1 cellular context compared by ENCODE assay signal in genomic region chr1:99965646-99966375, GRCh38.
TF ChIP-seq lines count a peak whose summit lies in the region.

No MANE protein-coding gene starts in this region.

TF ChIP-seq in SK-N-SH treated with all-trans-retinoic acid at 6 μM for 48 hours, 23 proteins besides CTCF, POLR2A, EP300 and RAD21 (continued from another document):
- TF ChIP-seq TSHZ2 (CRISPR knock-in tag; IDR thresholded peaks at IDR 0.05) (no peak), PATZ1 (CRISPR knock-in tag; IDR thresholded peaks at IDR 0.05; ENCODE audit: borderline replicate concordance) (no peak), BACH2 (CRISPR knock-in tag; IDR thresholded peaks at IDR 0.05; ENCODE audit: borderline replicate concordance) (no peak), ESRRG (CRISPR knock-in tag; IDR thresholded peaks at IDR 0.05) (no peak), SNAI2 (CRISPR knock-in tag; IDR thresholded peaks at IDR 0.05) (no peak)
